Comparison of ENCODE assay signal across 8 cellular contexts in the genomic region with DNA sequence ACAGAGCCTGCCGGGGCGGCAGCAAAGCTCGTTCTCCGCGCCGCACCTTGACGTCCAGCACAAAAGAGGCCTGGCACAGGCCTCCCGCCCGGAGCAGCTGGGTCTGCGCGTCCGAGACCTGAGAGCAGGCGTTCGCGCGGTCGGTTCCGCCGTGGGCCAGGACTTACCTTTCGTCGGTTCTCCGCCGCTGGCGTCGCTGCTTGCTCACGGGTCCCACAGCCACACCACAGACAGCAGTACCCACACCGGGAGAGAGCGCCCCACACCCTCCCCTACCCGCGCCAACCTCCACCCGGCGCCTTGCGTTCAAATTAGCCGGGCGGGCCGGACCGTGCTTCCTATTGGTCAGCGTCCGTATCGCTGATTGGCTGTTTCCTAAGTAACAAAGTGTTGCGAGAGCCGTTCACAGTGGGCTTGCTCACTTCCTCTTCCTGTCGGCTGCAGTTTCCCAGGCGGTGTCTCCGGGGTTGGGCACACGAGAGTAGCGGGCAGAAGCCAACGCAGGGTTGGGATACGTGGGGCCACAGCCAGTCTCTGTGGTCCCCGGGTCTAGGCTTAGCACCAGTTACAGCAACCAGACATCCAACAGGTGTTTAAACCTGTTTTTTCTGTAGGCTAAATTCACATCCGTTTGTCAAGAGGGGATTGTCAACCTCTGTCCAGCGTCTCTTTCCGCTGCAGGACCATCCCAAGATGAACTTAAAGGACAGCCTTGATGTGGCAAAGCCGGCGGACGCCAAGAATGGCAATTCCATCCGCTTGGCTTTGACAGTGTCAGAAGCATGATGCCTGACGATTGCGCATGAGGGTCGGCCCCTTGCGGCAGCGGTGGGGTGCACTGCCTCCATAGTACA. TPM values are rescaled to one million over a fixed set of nuclear protein-coding genes. Genes with fewer than 3 reads are reported as not detected.
DNase-seq lines count a peak whose midpoint lies in the region; ATAC-seq and TF ChIP-seq lines count a peak whose summit lies in the region.

A gene (minus strand): TSS at position 313 of the 854 bp plus-strand sequence. CDS start 11,429 bp downstream, outside the sequence.

- H3K4me3 ChIP-seq in GM12875 (ENCODE audit: low read depth, low read length) (peak within 1 kb of the TSS; percentile 93), upper lobe of left lung (peak within 1 kb of the TSS; percentile 6 to 76 (median 57))

- TF ChIP-seq CTCF in GM12875 (IDR thresholded peaks at IDR 0.05; ENCODE audit: borderline replicate concordance, insufficient read depth, low read depth, low read length): no peak
- TF ChIP-seq CTCF in upper lobe of left lung (IDR thresholded peaks at IDR 0.05): peak in 1 of 6 experiments; percentile 5

- no peak for TF ChIP-seq EP300 in upper lobe of left lung (IDR thresholded peaks at IDR 0.05)

- intact Hi-C loops in cardiac septum (cut with DNase I): no loop called here

- H3K27me3 ChIP-seq in upper lobe of left lung: no peaks in the 10 kb centered on the region

- H3K4me3 Mint-ChIP-seq in activated naive CD8-positive, alpha-beta T cell treated with anti-CD3 and anti-CD28 coated beads, Interleukin-2, amount 50 U/mL, for 24 hours: peak within 1 kb of the TSS; percentile 89

- peaks cover 19% of the 10 kb centered on the region for H3K36me3 Mint-ChIP-seq in activated naive CD8-positive, alpha-beta T cell treated with anti-CD3 and anti-CD28 coated beads, Interleukin-2, amount 50 U/mL, for 24 hours (ENCODE audit: low read depth)

- H3K4me1 ChIP-seq in upper lobe of left lung: peaks cover 8 to 15% (median 14%) of the 10 kb centered on the region in 4 donors

- WGBS in upper lobe of left lung, 2 donors: 0 to 3% methylated on average over 16 to 28 of the region's 62 CpGs

- peak; percentile 94 for DNase-seq in NCI-H1436 treated with DMSO at 0.1 percent for 48 hours (lab: John Stamatoyannopoulos, UW)
- DNase-seq in T follicular helper cell (ENCODE audit: low read depth): peak; percentile 78
- peak; percentile 89 for DNase-seq in activated naive CD8-positive, alpha-beta T cell treated with anti-CD3 and anti-CD28 coated beads, Interleukin-2, amount 50 U/mL, for 24 hours
- peak; percentile 95 for DNase-seq in cardiac septum (ENCODE audit: low spot score)
- DNase-seq in pons (ENCODE audit: low spot score): peak; percentile 89
- peak; percentile 93 to 95 for DNase-seq in upper lobe of left lung

- H3K27ac Mint-ChIP-seq in activated naive CD8-positive, alpha-beta T cell treated with anti-CD3 and anti-CD28 coated beads, Interleukin-2, amount 50 U/mL, for 24 hours: peak within 1 kb of the TSS; percentile 87

- H3K27me3 Mint-ChIP-seq in activated naive CD8-positive, alpha-beta T cell treated with anti-CD3 and anti-CD28 coated beads, Interleukin-2, amount 50 U/mL, for 24 hours: peaks cover 4% of the 10 kb centered on the region

- no peaks in the 10 kb centered on the region for H3K9me3 ChIP-seq in upper lobe of left lung

- peak in 2 of 4 donors; percentile 32 to 77 for TF ChIP-seq POLR2A in upper lobe of left lung (IDR thresholded peaks at IDR 0.05)

- peak within 1 kb of the TSS; percentile 27 to 80 (median 70) for H3K27ac ChIP-seq in upper lobe of left lung

- H3K4me1 Mint-ChIP-seq in activated naive CD8-positive, alpha-beta T cell treated with anti-CD3 and anti-CD28 coated beads, Interleukin-2, amount 50 U/mL, for 24 hours: peaks cover 23% of the 10 kb centered on the region

- ATAC-seq in HG02763 (IDR thresholded peaks at IDR 0.05; ENCODE audit: unreplicated experiment): peak; percentile 94
- ATAC-seq in activated naive CD8-positive, alpha-beta T cell treated with anti-CD3 and anti-CD28 coated beads, Interleukin-2, amount 50 U/mL, for 24 hours: peak; percentile 97
- ATAC-seq in upper lobe of left lung (ENCODE audit: low FRiP score in 2 of 2): peak; percentile 95 to 99

- no peaks in the 10 kb centered on the region for H3K36me3 ChIP-seq in upper lobe of left lung

- no peaks in the 10 kb centered on the region for H3K9me3 Mint-ChIP-seq in activated naive CD8-positive, alpha-beta T cell treated with anti-CD3 and anti-CD28 coated beads, Interleukin-2, amount 50 U/mL, for 24 hours

RNA-seq across cellular contexts. Expression of the gene that starts here (rescaled TPM):
- total RNA-seq in cardiac septum (0.13 TPM), upper lobe of left lung (1 to 10 TPM in 4 of 6 donors, under 1 TPM in 2; 0.49 to 2.9 (median 1.3) TPM)

Comparison
In these comparisons a context has a peak if more than half of its experiments do, and no peak if none do; other contexts are left out.
1. Peak in every context shown above with its lines: DNase-seq, ATAC-seq, H3K4me3 ChIP-seq and H3K27ac ChIP-seq.
2. Peak in DNase-seq in cardiac septum; RNA of the gene not detected or under 1 TPM.